Comparison of ENCODE assay signal across 8 cellular contexts in the genomic region with DNA sequence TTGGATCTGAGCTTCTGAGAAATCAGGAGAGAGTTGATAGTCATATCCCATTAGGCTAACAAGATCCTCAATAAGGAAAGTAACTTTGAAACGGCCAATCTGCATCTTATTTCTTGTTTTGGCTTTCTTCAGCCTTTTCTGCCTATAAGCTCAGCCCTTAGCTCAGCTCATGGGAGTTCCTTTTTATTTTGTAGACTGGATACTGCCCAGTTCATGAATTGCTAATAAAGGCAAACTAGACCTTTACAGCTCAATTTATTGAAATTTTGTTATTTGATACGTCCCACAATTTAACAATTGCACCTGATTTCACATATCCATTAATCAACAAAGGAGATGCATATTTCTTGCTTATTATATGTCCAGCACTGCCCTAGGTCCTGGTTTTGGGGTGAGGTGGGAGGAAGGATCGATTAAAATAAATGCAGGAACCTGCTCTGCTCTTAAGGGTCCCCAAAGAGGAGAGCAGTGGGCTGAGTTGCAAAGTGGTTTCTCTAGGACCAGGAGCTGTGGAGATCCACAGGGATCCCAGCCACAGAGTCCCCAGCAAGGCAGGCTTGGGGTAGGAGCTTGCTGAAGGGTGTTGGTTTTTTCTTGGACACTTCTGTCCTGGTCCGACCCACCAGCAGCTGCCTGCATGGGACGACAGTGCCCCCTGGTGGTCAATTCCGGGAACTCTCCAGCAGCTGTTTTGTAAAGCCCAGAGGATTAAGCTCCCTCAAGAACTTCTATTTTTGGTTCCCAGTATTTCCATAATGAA. TPM values are rescaled to one million over a fixed set of nuclear protein-coding genes. Genes with fewer than 3 reads are reported as not detected.
DNase-seq lines count a peak whose midpoint lies in the region; ATAC-seq and TF ChIP-seq lines count a peak whose summit lies in the region.

No MANE protein-coding gene starts in this region.

- CTCF ChIA-PET in GM10248 (lab: Yijun Ruan, JAX), result interaction anchor here (0.6 to 11.3 kb wide), 128 partner anchors 8 to 798 kb away, joined by 3 to 221 read pairs (median 5); a partner anchor contains a TSS

- TF ChIP-seq CTCF in GM10248 (IDR thresholded peaks at IDR 0.05; ENCODE audit: control extremely low read depth, extremely low read depth, low read depth, missing control alignments) (peak; percentile 90), coronary artery (IDR thresholded peaks at IDR 0.05) (peak; percentile 99), lower leg skin (IDR thresholded peaks at IDR 0.05) (peak in 1 of 3 donors; percentile 95)

- DNase-seq in GM10248 (ENCODE audit: extremely low spot score) (peak; percentile 82), NCI-H524 treated with DMSO at 0.1 percent for 48 hours (lab: John Stamatoyannopoulos, UW) (peak; percentile 49), coronary artery (ENCODE audit: low spot score) (peak; percentile 95), lower leg skin (ENCODE audit: low spot score in 2 of 2) (peak; percentile 85 to 98)
- peak; percentile 95 for DNase-seq in activated CD4-positive, alpha-beta T cell treated with anti-CD3 and anti-CD28 coated beads, Interleukin-2, amount 10 ng/mL, durations not matched to agents 24 days and 14 days
- peak; percentile 72 to 82 (median 77) for DNase-seq in stimulated activated CD4-positive, alpha-beta T cell treated with anti-CD3 and anti-CD28 coated beads, TNF-alpha, amount 100 ng/mL, for 24 hours (ENCODE audit: low read depth in 3 of 3)

- intact Hi-C loops in activated CD4-positive, alpha-beta T cell treated with anti-CD3 and anti-CD28 coated beads, Interleukin-2, amount 10 ng/mL, durations not matched to agents 24 days and 14 days (cut with micrococcal nuclease), result loop anchor here (1.0 to 5.0 kb wide), 6 partner anchors 87 to 775 kb away; no protein-coding TSS in a partner anchor
- intact Hi-C loops in lower leg skin (cut with DNase I; ENCODE audit: low total_unique reads), result no loop called here

- H3K4me3 ChIP-seq in coronary artery (peak overlapping the region; percentile 39), lower leg skin (ENCODE audit: low read depth, poor library complexity, severe bottlenecking) (no peak overlapping the region)

- H3K9me3 Mint-ChIP-seq in activated CD4-positive, alpha-beta T cell treated with anti-CD3 and anti-CD28 coated beads, Interleukin-2, amount 10 ng/mL, durations not matched to agents 24 days and 14 days, result no peaks in the 10 kb centered on the region

- no peaks in the 10 kb centered on the region for H3K36me3 Mint-ChIP-seq in activated CD4-positive, alpha-beta T cell treated with anti-CD3 and anti-CD28 coated beads, Interleukin-2, amount 10 ng/mL, durations not matched to agents 24 days and 14 days (ENCODE audit: low read depth)

- WGBS in lower leg skin, 2 donors, result 43 to 44% methylated on average over 6 of the region's 6 CpGs

- no peak overlapping the region for H3K27ac Mint-ChIP-seq in activated CD4-positive, alpha-beta T cell treated with anti-CD3 and anti-CD28 coated beads, Interleukin-2, amount 10 ng/mL, durations not matched to agents 24 days and 14 days

- peak; percentile 58 for ATAC-seq in HG03039 (IDR thresholded peaks at IDR 0.05; ENCODE audit: unreplicated experiment)
- ATAC-seq in GM21825 (IDR thresholded peaks at IDR 0.05; ENCODE audit: unreplicated experiment), result no peak

- peaks cover 12% of the 10 kb centered on the region for H3K4me1 Mint-ChIP-seq in activated CD4-positive, alpha-beta T cell treated with anti-CD3 and anti-CD28 coated beads, Interleukin-2, amount 10 ng/mL, durations not matched to agents 24 days and 14 days

- no peaks in the 10 kb centered on the region for H3K27me3 Mint-ChIP-seq in activated CD4-positive, alpha-beta T cell treated with anti-CD3 and anti-CD28 coated beads, Interleukin-2, amount 10 ng/mL, durations not matched to agents 24 days and 14 days

- POLR2A ChIA-PET in GM10248 (lab: Yijun Ruan, JAX), result interaction anchor here (1.0 kb wide), 1 partner anchor 153 kb away, joined by 5 read pairs; a partner anchor contains a TSS

- H3K4me3 Mint-ChIP-seq in activated CD4-positive, alpha-beta T cell treated with anti-CD3 and anti-CD28 coated beads, Interleukin-2, amount 10 ng/mL, durations not matched to agents 24 days and 14 days, result no peak overlapping the region

- peak overlapping the region; percentile 74 to 85 for H3K27ac ChIP-seq in coronary artery

- TF ChIP-seq POLR2A in lower leg skin (IDR thresholded peaks at IDR 0.05), result no peak

RNA-seq across cellular contexts. Expression of a gene that starts 22.9 kb away (rescaled TPM):
- total RNA-seq in activated CD4-positive, alpha-beta T cell treated with anti-CD3 and anti-CD28 coated beads, Interleukin-2, amount 10 ng/mL, durations not matched to agents 24 days and 14 days, result 35.1 and 36.1 TPM in 2 replicates
- total RNA-seq in lower leg skin, result 100 to 1,000 TPM in 1 of 4 donors, 10 to 100 TPM in 3; 82.8 to 139 (median 84.6) TPM

RNA-seq across cellular contexts. Expression of a gene that starts 40.9 kb away (rescaled TPM):
- 16.0 and 19.4 TPM in 2 replicates for total RNA-seq in activated CD4-positive, alpha-beta T cell treated with anti-CD3 and anti-CD28 coated beads, Interleukin-2, amount 10 ng/mL, durations not matched to agents 24 days and 14 days
- total RNA-seq in lower leg skin, result 1 to 10 TPM; 2.5 to 8.6 (median 6.1) TPM
